Comparison of ENCODE assay signal across 8 cellular contexts in the genomic region with DNA sequence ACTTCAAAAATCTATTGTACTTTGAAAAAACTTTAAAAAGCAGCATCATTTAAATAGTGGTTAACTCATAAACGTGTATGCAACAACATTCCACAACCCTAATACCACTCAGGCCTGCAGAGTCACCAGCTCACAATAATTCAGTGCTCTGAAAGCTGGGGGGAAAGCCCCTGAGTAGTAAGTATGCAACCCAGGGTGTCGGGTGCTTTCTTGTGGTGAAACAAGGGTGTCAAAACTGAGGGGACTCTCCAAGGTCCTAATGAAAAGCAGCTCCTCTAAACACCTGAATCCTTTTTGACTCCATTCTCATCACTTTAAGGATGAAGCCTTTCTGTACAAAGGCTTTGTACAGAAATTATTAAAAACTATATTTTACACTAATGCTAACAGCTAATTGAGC. TPM values are rescaled to one million over a fixed set of nuclear protein-coding genes. Genes with fewer than 3 reads are reported as not detected.
A peak's percentile ranks its signal among the peaks of the same experiment; 100 is the strongest.
DNase-seq lines count a peak whose midpoint lies in the region; ATAC-seq and TF ChIP-seq lines count a peak whose summit lies in the region.

No MANE protein-coding gene starts in this region.

- no peak for TF ChIP-seq EP300 in transverse colon (IDR thresholded peaks at IDR 0.05; ENCODE audit: low read depth)

- H3K36me3 Mint-ChIP-seq in activated T-helper 17 cell treated with anti-CD3 and anti-CD28 coated beads, Interleukin-2, amount 50 U/mL, for 72 hours (ENCODE audit: low read depth): peaks cover 57% of the 10 kb centered on the region

- ATAC-seq in GM19467 (IDR thresholded peaks at IDR 0.05; ENCODE audit: unreplicated experiment) (peak; percentile 79), HG03469 (IDR thresholded peaks at IDR 0.05; ENCODE audit: unreplicated experiment) (peak; percentile 96)
- ATAC-seq in activated T-helper 17 cell treated with anti-CD3 and anti-CD28 coated beads, Interleukin-2, amount 50 U/mL, for 72 hours (replicated peaks): peak; percentile 100

- H3K27me3 Mint-ChIP-seq in activated T-helper 17 cell treated with anti-CD3 and anti-CD28 coated beads, Interleukin-2, amount 50 U/mL, for 72 hours: no peaks in the 10 kb centered on the region

- in situ Hi-C loops in transverse colon (cut with MboI; ENCODE audit: low pct_ligation_motif_present in 1 of 4, low pct_unique_long_range_greater_than_20kb in 1 of 4, low sequenced_read_pairs in 3 of 4): no loop called here

- H3K4me3 Mint-ChIP-seq in activated T-helper 17 cell treated with anti-CD3 and anti-CD28 coated beads, Interleukin-2, amount 50 U/mL, for 72 hours: peak overlapping the region; percentile 39

- TF ChIP-seq CTCF in breast epithelium (IDR thresholded peaks at IDR 0.05) (no peak), transverse colon (IDR thresholded peaks at IDR 0.05) (no peak)

- no peak overlapping the region for H3K4me3 ChIP-seq in breast epithelium
- H3K4me3 ChIP-seq in transverse colon: no peak overlapping the region

- 54 to 57% methylated on average over 1 to 2 of the region's 2 CpGs for WGBS in transverse colon (ENCODE audit: low coverage in 1 of 2), 2 donors

- no peak for TF ChIP-seq POLR2A in breast epithelium (IDR thresholded peaks at IDR 0.05)
- TF ChIP-seq POLR2A in transverse colon (IDR thresholded peaks at IDR 0.05): no peak

- H3K27me3 ChIP-seq in breast epithelium (no peaks in the 10 kb centered on the region), transverse colon (no peaks in the 10 kb centered on the region)

- H3K9me3 Mint-ChIP-seq in activated T-helper 17 cell treated with anti-CD3 and anti-CD28 coated beads, Interleukin-2, amount 50 U/mL, for 72 hours: no peaks in the 10 kb centered on the region

- H3K4me1 Mint-ChIP-seq in activated T-helper 17 cell treated with anti-CD3 and anti-CD28 coated beads, Interleukin-2, amount 50 U/mL, for 72 hours: peaks cover 20% of the 10 kb centered on the region

- H3K36me3 ChIP-seq in breast epithelium (peaks cover 5% of the 10 kb centered on the region), transverse colon (peaks cover 0 to 16% (median 6%) of the 10 kb centered on the region in 4 donors)

- peak; percentile 26 to 40 for DNase-seq in stimulated activated CD8-positive, alpha-beta memory T cell treated with anti-CD3 and anti-CD28 coated beads, Interleukin-7, amount 100 ng/mL, for 4 hours (ENCODE audit: low read depth in 2 of 2)
- DNase-seq in H4 (ENCODE audit: low spot score) (no peak), breast epithelium (ENCODE audit: low spot score in 2 of 2) (no peak), NCI-H1436 treated with DMSO at 0.1 percent for 48 hours (lab: John Stamatoyannopoulos, UW) (no peak), transverse colon (no peak)

- H3K4me1 ChIP-seq in breast epithelium (no peaks in the 10 kb centered on the region), transverse colon (no peaks in the 10 kb centered on the region)

- no peak overlapping the region for H3K27ac Mint-ChIP-seq in activated T-helper 17 cell treated with anti-CD3 and anti-CD28 coated beads, Interleukin-2, amount 50 U/mL, for 72 hours

- H3K27ac ChIP-seq in breast epithelium: no peak overlapping the region
- no peak overlapping the region for H3K27ac ChIP-seq in transverse colon

- intact Hi-C loops in breast epithelium (cut with DNase I; ENCODE audit: low total_unique reads): no loop called here
- intact Hi-C loops in transverse colon (cut with DNase I; ENCODE audit: low total_unique reads): no loop called here

- H3K9me3 ChIP-seq in breast epithelium (no peaks in the 10 kb centered on the region), transverse colon (no peaks in the 10 kb centered on the region)

RNA-seq across cellular contexts. Expression of gene FGFR1OP2, which starts 33.7 kb away (rescaled TPM):
- 10 to 100 TPM; 51.3 to 77.4 TPM for total RNA-seq in activated T-helper 17 cell treated with anti-CD3 and anti-CD28 coated beads, Interleukin-2, amount 50 U/mL, for 72 hours
- 23.4 and 31.3 TPM in 2 replicates for total RNA-seq in H4 (2014; rRNA removed; shearing (Covaris generic))
- 100 to 1,000 TPM in 1 of 3 donors, 10 to 100 TPM in 2; 87.8 to 111 (median 92.5) TPM for total RNA-seq in breast epithelium
- total RNA-seq in transverse colon: 10 to 100 TPM; 13.7 to 85.4 (median 43.9) TPM

RNA-seq across cellular contexts. Expression of gene INTS13, which starts 34.2 kb away (rescaled TPM):
- 100 to 1,000 TPM in 1 of 2 donors, 10 to 100 TPM in 1; 64.1 to 101 TPM for total RNA-seq in activated T-helper 17 cell treated with anti-CD3 and anti-CD28 coated beads, Interleukin-2, amount 50 U/mL, for 72 hours
- 39.7 and 44.9 TPM in 2 replicates for total RNA-seq in H4 (2014; rRNA removed; shearing (Covaris generic))
- total RNA-seq in breast epithelium: 10 to 100 TPM; 20.6 to 23.1 (median 21.9) TPM
- 100 to 1,000 TPM in 1 of 4 donors, 10 to 100 TPM in 2, 1 to 10 TPM in 1; 6.4 to 120 (median 15.7) TPM for total RNA-seq in transverse colon

RNA-seq across cellular contexts. Expression of gene TM7SF3, which starts 42.2 kb away (rescaled TPM):
- total RNA-seq in activated T-helper 17 cell treated with anti-CD3 and anti-CD28 coated beads, Interleukin-2, amount 50 U/mL, for 72 hours: 10 to 100 TPM; 30.7 to 42.7 TPM
- total RNA-seq in H4 (2014; rRNA removed; shearing (Covaris generic)): 58.9 and 67.6 TPM in 2 replicates
- 10 to 100 TPM; 40.2 to 60.0 (median 56.1) TPM for total RNA-seq in breast epithelium
- 100 to 1,000 TPM in 1 of 4 donors, 10 to 100 TPM in 3; 38.6 to 123 (median 47.5) TPM for total RNA-seq in transverse colon

RNA-seq across cellular contexts. Expression of gene MED21, which starts 50.4 kb away (rescaled TPM):
- 10 to 100 TPM; 32.6 to 36.0 TPM for total RNA-seq in activated T-helper 17 cell treated with anti-CD3 and anti-CD28 coated beads, Interleukin-2, amount 50 U/mL, for 72 hours
- 79.5 and 83.3 TPM in 2 replicates for total RNA-seq in H4 (2014; rRNA removed; shearing (Covaris generic))
- total RNA-seq in breast epithelium: 10 to 100 TPM; 41.1 to 71.3 (median 55.7) TPM
- 10 to 100 TPM in 2 of 4 donors, 1 to 10 TPM in 2; 7.5 to 34.5 (median 20.3) TPM for total RNA-seq in transverse colon

Comparison
In these comparisons a context has a peak if more than half of its experiments do, and no peak if none do; other contexts are left out.
1. DNase-seq: peak in stimulated activated CD8-positive, alpha-beta memory T cell treated with anti-CD3 and anti-CD28 coated beads, Interleukin-7, amount 100 ng/mL, for 4 hours (2 of 2); none in H4 (single experiment), breast epithelium (0 of 2), NCI-H1436 treated with DMSO at 0.1 percent for 48 hours (single experiment) and transverse colon (single experiment).
2. Peak in every context shown above with its lines, with median percentiles within 50 percentile points of each other: ATAC-seq.